1 cellular context compared by ENCODE assay signal in the genomic region with DNA sequence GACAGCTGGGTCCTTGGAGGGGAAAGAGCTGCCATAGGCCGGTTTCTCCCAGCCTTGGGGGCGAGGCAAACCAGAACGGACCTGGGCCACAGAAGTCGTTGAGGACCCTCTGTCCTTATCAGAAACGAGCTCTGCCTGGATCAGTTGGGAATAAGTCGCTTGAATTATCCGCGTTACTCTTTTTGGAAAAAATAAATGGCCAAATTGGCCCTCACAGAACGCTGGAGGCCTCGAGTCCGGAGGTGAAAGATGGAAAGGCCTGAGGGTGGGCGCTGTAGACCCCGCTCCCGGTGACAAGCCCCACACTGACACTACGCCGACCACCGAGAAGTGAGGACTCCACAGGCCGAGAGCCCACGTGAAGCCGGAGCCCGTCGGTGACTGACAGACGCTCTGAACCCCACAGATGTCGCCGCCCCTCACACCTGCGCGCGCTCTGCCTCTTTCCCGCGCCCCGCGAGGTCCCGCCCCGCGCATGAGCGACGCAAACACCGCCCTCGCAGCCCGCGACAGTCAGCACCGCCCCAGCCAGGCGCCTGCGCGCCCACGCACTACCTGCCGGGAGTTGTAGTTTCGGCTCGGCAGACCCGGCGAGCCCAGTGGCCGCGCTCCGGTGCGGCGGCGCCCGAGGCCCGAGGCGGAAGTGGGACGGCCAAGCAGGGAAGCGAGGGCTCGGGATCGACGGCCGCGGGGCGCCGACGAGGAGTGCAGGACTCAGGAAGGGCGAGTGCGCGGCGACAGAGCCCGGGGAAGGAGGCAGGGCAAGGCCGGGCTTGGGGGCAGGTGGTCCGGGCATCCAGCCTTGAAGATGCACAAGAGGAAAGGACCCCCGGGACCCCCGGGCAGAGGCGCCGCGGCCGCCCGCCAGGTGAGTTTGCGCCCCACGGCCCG.
TF ChIP-seq lines count a peak whose summit lies in the region.

BRME1 (minus strand) TSS at position 484 of the 891 bp plus-strand sequence. CDS start 1,225 bp downstream, outside the sequence.
CC2D1A (plus strand) TSS at position 568 of the 891 bp plus-strand sequence; CDS start at position 809, 241 bp downstream.

TF ChIP-seq in HepG2, 621 proteins besides CTCF, POLR2A, EP300 and RAD21 (continues in another document):
- TF ChIP-seq ZFAT (CRISPR knock-in tag; conservative IDR thresholded peaks at IDR 0.05) (0 out of 2 replicates have a peak, but pooled peaks have one; percentile 32), ZNF44 (CRISPR knock-in tag; IDR thresholded peaks at IDR 0.05) (peak; percentile 95), ZNF17 (CRISPR knock-in tag; IDR thresholded peaks at IDR 0.05) (no peak), DNMT1 (CRISPR knock-in tag; IDR thresholded peaks at IDR 0.05) (no peak), CCDC6 (CRISPR knock-in tag; IDR thresholded peaks at IDR 0.05) (peak; percentile 91), HNRNPLL (IDR thresholded peaks at IDR 0.05; ENCODE audit: low read depth, low read length, poor library complexity, severe bottlenecking) (peak; percentile 75), CHD2 (IDR thresholded peaks at IDR 0.05; ENCODE audit: low read depth, low read length) (peak; percentile 75), FOXC1 (CRISPR knock-in tag; IDR thresholded peaks at IDR 0.05; ENCODE audit: borderline replicate concordance) (peak; percentile 79), NCOA1 (CRISPR knock-in tag; IDR thresholded peaks at IDR 0.05) (peak; percentile 48; the same call in 1 of the 2 replicates), ZFP36 (IDR thresholded peaks at IDR 0.05; ENCODE audit: borderline replicate concordance, low read depth, low read length, partially characterized antibody) (no peak), TBX3 (IDR thresholded peaks at IDR 0.05; ENCODE audit: borderline replicate concordance) (no peak), ZIK1 (CRISPR knock-in tag; IDR thresholded peaks at IDR 0.05; ENCODE audit: borderline replicate concordance, low read depth) (peak; percentile 93), CREB1 (IDR thresholded peaks at IDR 0.05) (peak; percentile 53; the same call in 1 of the 2 replicates), CREB1 (CRISPR knock-in tag; IDR thresholded peaks at IDR 0.05) (no peak), NR1H2 (CRISPR knock-in tag; IDR thresholded peaks at IDR 0.05; ENCODE audit: borderline replicate concordance, low read depth) (no peak), TEAD2 (CRISPR knock-in tag; IDR thresholded peaks at IDR 0.05) (no peak; the same call in 1 of the 2 replicates), ZBTB7A (CRISPR knock-in tag; IDR thresholded peaks at IDR 0.05) (peak; percentile 53; the same call in 1 of the 2 replicates), ZNF670 (CRISPR knock-in tag; IDR thresholded peaks at IDR 0.05; ENCODE audit: borderline replicate concordance) (peak; percentile 73; the same call in 1 of the 2 replicates), DDIT3 (CRISPR knock-in tag; IDR thresholded peaks at IDR 0.05) (no peak), CENPX (CRISPR knock-in tag; IDR thresholded peaks at IDR 0.05) (no peak), ZNF563 (CRISPR knock-in tag; IDR thresholded peaks at IDR 0.05) (peak; percentile 86; the same call in 1 of the 2 replicates), NFIC (IDR thresholded peaks at IDR 0.05; ENCODE audit: low read length) (no peak), ZBTB43 (CRISPR knock-in tag; conservative IDR thresholded peaks at IDR 0.05) (peak; percentile 69; the same call in 1 of the 2 replicates), ZNF746 (CRISPR knock-in tag; IDR thresholded peaks at IDR 0.05) (peak; percentile 63; the same call in 1 of the 2 replicates), ZNF205 (CRISPR knock-in tag; IDR thresholded peaks at IDR 0.05) (peak; percentile 75; the same call in 1 of the 2 replicates), YEATS4 (CRISPR knock-in tag; IDR thresholded peaks at IDR 0.05; ENCODE audit: borderline replicate concordance) (peak; percentile 50; the same call in 1 of the 2 replicates), MXD1 (CRISPR knock-in tag; IDR thresholded peaks at IDR 0.05) (peak; percentile 92), AKAP8 (CRISPR knock-in tag; IDR thresholded peaks at IDR 0.05) (peak; percentile 35; the same call in 1 of the 2 replicates), ZFY (CRISPR knock-in tag; IDR thresholded peaks at IDR 0.05) (peak; percentile 92), ZNF784 (CRISPR knock-in tag; IDR thresholded peaks at IDR 0.05; ENCODE audit: borderline replicate concordance) (no peak), MAFK (conservative IDR thresholded peaks at IDR 0.05 in 1 of 2, IDR thresholded peaks at IDR 0.05 in 1 of 2; ENCODE audit: low read length in 2 of 2) (no peak), SP2 (CRISPR knock-in tag; IDR thresholded peaks at IDR 0.05) (peak; percentile 77), JUN (CRISPR knock-in tag; IDR thresholded peaks at IDR 0.05) (0 out of 2 replicates have a peak, but pooled peaks have one; percentile 22), NKX3-1 (CRISPR knock-in tag; IDR thresholded peaks at IDR 0.05) (peak; percentile 70; the same call in 1 of the 2 replicates), ZNF629 (CRISPR knock-in tag; conservative IDR thresholded peaks at IDR 0.05) (peak; percentile 31; the same call in 1 of the 2 replicates), SIN3B (IDR thresholded peaks at IDR 0.05; ENCODE audit: low read length) (no peak), ZNF556 (CRISPR knock-in tag; IDR thresholded peaks at IDR 0.05; ENCODE audit: borderline replicate concordance) (no peak), MYC (CRISPR knock-in tag; IDR thresholded peaks at IDR 0.05; ENCODE audit: borderline replicate concordance) (peak; percentile 88), TOPORS (CRISPR knock-in tag; IDR thresholded peaks at IDR 0.05) (0 out of 2 replicates have a peak, but pooled peaks have one; percentile 10), HIC2 (CRISPR knock-in tag; IDR thresholded peaks at IDR 0.05; ENCODE audit: low read depth) (no peak), HMGA1 (CRISPR knock-in tag; conservative IDR thresholded peaks at IDR 0.05) (no peak), ARID2 (CRISPR knock-in tag; IDR thresholded peaks at IDR 0.05; ENCODE audit: borderline replicate concordance) (no peak), CCAR2 (optimal IDR thresholded peaks at IDR 0.05; ENCODE audit: low read depth, low read length) (no peak), ZNF558 (CRISPR knock-in tag; IDR thresholded peaks at IDR 0.05; ENCODE audit: borderline replicate concordance) (no peak; the same call in 1 of the 2 replicates), TCF7L2 (IDR thresholded peaks at IDR 0.05; ENCODE audit: low read depth, low read length) (no peak), KMT2A (CRISPR knock-in tag; IDR thresholded peaks at IDR 0.05) (peak; percentile 64), PAF1 (CRISPR knock-in tag; IDR thresholded peaks at IDR 0.05) (no peak), CC2D1A (CRISPR knock-in tag; IDR thresholded peaks at IDR 0.05) (peak; percentile 77; the same call in 1 of the 2 replicates), ZNF335 (CRISPR knock-in tag; IDR thresholded peaks at IDR 0.05) (peak; percentile 42; the same call in 1 of the 2 replicates), ZNF138 (CRISPR knock-in tag; IDR thresholded peaks at IDR 0.05; ENCODE audit: low read depth) (peak; percentile 99), HDAC2 (CRISPR knock-in tag; IDR thresholded peaks at IDR 0.05) (peak; percentile 54; the same call in 1 of the 2 replicates)
- TF ChIP-seq, protein P1, sequence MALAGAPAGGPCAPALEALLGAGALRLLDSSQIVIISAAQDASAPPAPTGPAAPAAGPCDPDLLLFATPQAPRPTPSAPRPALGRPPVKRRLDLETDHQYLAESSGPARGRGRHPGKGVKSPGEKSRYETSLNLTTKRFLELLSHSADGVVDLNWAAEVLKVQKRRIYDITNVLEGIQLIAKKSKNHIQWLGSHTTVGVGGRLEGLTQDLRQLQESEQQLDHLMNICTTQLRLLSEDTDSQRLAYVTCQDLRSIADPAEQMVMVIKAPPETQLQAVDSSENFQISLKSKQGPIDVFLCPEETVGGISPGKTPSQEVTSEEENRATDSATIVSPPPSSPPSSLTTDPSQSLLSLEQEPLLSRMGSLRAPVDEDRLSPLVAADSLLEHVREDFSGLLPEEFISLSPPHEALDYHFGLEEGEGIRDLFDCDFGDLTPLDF (CRISPR knock-in tag; IDR thresholded peaks at IDR 0.05): peak; percentile 99
- TF ChIP-seq, protein P2, sequence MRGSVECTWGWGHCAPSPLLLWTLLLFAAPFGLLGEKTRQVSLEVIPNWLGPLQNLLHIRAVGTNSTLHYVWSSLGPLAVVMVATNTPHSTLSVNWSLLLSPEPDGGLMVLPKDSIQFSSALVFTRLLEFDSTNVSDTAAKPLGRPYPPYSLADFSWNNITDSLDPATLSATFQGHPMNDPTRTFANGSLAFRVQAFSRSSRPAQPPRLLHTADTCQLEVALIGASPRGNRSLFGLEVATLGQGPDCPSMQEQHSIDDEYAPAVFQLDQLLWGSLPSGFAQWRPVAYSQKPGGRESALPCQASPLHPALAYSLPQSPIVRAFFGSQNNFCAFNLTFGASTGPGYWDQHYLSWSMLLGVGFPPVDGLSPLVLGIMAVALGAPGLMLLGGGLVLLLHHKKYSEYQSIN (CRISPR knock-in tag; IDR thresholded peaks at IDR 0.05; ENCODE audit: borderline replicate concordance): no peak
- TF ChIP-seq, protein P3, sequence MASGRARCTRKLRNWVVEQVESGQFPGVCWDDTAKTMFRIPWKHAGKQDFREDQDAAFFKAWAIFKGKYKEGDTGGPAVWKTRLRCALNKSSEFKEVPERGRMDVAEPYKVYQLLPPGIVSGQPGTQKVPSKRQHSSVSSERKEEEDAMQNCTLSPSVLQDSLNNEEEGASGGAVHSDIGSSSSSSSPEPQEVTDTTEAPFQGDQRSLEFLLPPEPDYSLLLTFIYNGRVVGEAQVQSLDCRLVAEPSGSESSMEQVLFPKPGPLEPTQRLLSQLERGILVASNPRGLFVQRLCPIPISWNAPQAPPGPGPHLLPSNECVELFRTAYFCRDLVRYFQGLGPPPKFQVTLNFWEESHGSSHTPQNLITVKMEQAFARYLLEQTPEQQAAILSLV (CRISPR knock-in tag; IDR thresholded peaks at IDR 0.05; ENCODE audit: borderline replicate concordance): peak; percentile 94
- TF ChIP-seq, protein P4, sequence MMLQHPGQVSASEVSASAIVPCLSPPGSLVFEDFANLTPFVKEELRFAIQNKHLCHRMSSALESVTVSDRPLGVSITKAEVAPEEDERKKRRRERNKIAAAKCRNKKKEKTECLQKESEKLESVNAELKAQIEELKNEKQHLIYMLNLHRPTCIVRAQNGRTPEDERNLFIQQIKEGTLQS (CRISPR knock-in tag; IDR thresholded peaks at IDR 0.05): peak; percentile 64
- TF ChIP-seq, protein P5, sequence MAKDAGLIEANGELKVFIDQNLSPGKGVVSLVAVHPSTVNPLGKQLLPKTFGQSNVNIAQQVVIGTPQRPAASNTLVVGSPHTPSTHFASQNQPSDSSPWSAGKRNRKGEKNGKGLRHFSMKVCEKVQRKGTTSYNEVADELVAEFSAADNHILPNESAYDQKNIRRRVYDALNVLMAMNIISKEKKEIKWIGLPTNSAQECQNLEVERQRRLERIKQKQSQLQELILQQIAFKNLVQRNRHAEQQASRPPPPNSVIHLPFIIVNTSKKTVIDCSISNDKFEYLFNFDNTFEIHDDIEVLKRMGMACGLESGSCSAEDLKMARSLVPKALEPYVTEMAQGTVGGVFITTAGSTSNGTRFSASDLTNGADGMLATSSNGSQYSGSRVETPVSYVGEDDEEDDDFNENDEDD (CRISPR knock-in tag; IDR thresholded peaks at IDR 0.05; ENCODE audit: borderline replicate concordance): peak; percentile 100
- TF ChIP-seq, protein P6, sequence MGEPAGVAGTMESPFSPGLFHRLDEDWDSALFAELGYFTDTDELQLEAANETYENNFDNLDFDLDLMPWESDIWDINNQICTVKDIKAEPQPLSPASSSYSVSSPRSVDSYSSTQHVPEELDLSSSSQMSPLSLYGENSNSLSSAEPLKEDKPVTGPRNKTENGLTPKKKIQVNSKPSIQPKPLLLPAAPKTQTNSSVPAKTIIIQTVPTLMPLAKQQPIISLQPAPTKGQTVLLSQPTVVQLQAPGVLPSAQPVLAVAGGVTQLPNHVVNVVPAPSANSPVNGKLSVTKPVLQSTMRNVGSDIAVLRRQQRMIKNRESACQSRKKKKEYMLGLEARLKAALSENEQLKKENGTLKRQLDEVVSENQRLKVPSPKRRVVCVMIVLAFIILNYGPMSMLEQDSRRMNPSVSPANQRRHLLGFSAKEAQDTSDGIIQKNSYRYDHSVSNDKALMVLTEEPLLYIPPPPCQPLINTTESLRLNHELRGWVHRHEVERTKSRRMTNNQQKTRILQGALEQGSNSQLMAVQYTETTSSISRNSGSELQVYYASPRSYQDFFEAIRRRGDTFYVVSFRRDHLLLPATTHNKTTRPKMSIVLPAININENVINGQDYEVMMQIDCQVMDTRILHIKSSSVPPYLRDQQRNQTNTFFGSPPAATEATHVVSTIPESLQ (CRISPR knock-in tag; conservative IDR thresholded peaks at IDR 0.05): 0 out of 2 replicates have a peak, but pooled peaks have one; percentile 76
